In the genomic region with DNA sequence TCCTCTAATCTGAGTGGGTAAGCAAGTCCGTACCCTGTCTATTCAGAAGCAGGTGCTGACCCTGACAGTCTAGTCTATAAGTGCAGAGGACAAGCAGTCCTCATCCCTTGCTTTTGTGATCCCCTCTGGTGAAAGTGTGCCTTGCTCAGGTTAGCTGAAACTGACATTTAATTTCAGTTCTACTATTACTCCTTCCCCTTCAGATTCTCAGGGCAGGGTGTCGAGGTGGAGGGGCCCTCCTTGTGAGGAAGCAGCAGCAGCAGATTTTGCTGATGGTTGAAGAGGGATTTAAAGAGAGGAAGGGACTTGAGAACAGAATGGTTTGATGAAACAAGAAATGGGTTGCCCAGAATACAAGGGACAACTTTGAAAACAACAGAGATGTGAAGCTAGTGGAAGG, we compare ENCODE assay signal across 19 cellular contexts.
DNase-seq lines count a peak whose midpoint lies in the region; ATAC-seq and TF ChIP-seq lines count a peak whose summit lies in the region.
"Had no signal": no experiment of that assay in that cellular context is flagged by ENCODE, and none has a peak within 500 bp of the region (broad histone marks: within the 10 kb centered on the region; RNA-seq: fewer than 3 reads in every experiment).

No MANE protein-coding gene starts in this region.

- no peak for TF ChIP-seq CTCF in activated CD8-positive, alpha-beta T cell treated with anti-CD3 and anti-CD28 coated beads for 36 hours (IDR thresholded peaks at IDR 0.05)
- TF ChIP-seq CTCF in mucosa of descending colon (IDR thresholded peaks at IDR 0.05) (no peak), GM13977 (IDR thresholded peaks at IDR 0.05; ENCODE audit: extremely low read depth, insufficient read depth, missing control alignments) (no peak)

- H3K9me3 ChIP-seq in mucosa of descending colon = no peaks in the 10 kb centered on the region
- H3K9me3 ChIP-seq: lower lobe of right lung, Peyer's patch, uterus had no signal

- no peaks in the 10 kb centered on the region for H3K27me3 Mint-ChIP-seq in activated CD8-positive, alpha-beta T cell treated with anti-CD3 and anti-CD28 coated beads for 36 hours
- no peaks in the 10 kb centered on the region for H3K27me3 Mint-ChIP-seq in activated CD8-positive, alpha-beta T cell treated with anti-CD3 and anti-CD28 coated beads, Interleukin-2, amount 10 ng/mL, durations not matched to agents 7 days and 5 days (ENCODE audit: low read depth)

- H3K4me3 ChIP-seq in mucosa of descending colon = no peak overlapping the region
- H3K4me3 ChIP-seq: lower lobe of right lung, Peyer's patch, uterus had no signal

- intact Hi-C loops in activated CD8-positive, alpha-beta T cell treated with anti-CD3 and anti-CD28 coated beads for 36 hours (cut with micrococcal nuclease) = no loop called here
- intact Hi-C loops in mucosa of descending colon (cut with DNase I, micrococcal nuclease) = no loop called here

- peak; percentile 10 for ATAC-seq in activated CD8-positive, alpha-beta T cell treated with anti-CD3 and anti-CD28 coated beads for 36 hours
- no peak for ATAC-seq in activated CD8-positive, alpha-beta T cell treated with anti-CD3 and anti-CD28 coated beads, Interleukin-2, amount 10 ng/mL, durations not matched to agents 7 days and 5 days
- ATAC-seq in GM21381 (IDR thresholded peaks at IDR 0.05; ENCODE audit: unreplicated experiment) (peak; percentile 33), HG02981 (IDR thresholded peaks at IDR 0.05; ENCODE audit: unreplicated experiment) (peak; percentile 27), mucosa of descending colon (peak; percentile 9)
- ATAC-seq: lower lobe of right lung had no signal

- H3K36me3 Mint-ChIP-seq in activated CD8-positive, alpha-beta T cell treated with anti-CD3 and anti-CD28 coated beads for 36 hours (ENCODE audit: low read depth) = no peaks in the 10 kb centered on the region
- H3K36me3 Mint-ChIP-seq in activated CD8-positive, alpha-beta T cell treated with anti-CD3 and anti-CD28 coated beads, Interleukin-2, amount 10 ng/mL, durations not matched to agents 7 days and 5 days (ENCODE audit: low read depth) = no peaks in the 10 kb centered on the region
- H3K36me3 Mint-ChIP-seq: natural killer cell treated with Interleukin-12 subunit alpha and Interleukin-12 subunit beta and Interleukin-15 and Interleukin-18, amount 100 ng/mL, for 72 hours had no signal

- in situ Hi-C loops in GM13977 (cut with MboI; ENCODE audit: low pct_unique_long_range_greater_than_20kb, low sequenced_read_pairs, unreplicated experiment) = no loop called here

- no peaks in the 10 kb centered on the region for H3K9me3 Mint-ChIP-seq in activated CD8-positive, alpha-beta T cell treated with anti-CD3 and anti-CD28 coated beads for 36 hours
- H3K9me3 Mint-ChIP-seq in activated CD8-positive, alpha-beta T cell treated with anti-CD3 and anti-CD28 coated beads, Interleukin-2, amount 10 ng/mL, durations not matched to agents 7 days and 5 days (ENCODE audit: insufficient read depth) = no peaks in the 10 kb centered on the region
- H3K9me3 Mint-ChIP-seq: activated B cell treated with CpG ODN at 0.5 μM for 24 hours; CD8-positive, alpha-beta memory T cell; endodermal cell; natural killer cell treated with Interleukin-12 subunit alpha and Interleukin-12 subunit beta and Interleukin-15 and Interleukin-18, amount 100 ng/mL, for 72 hours had no signal

- H3K4me1 ChIP-seq in mucosa of descending colon (ENCODE audit: low read depth) = no peaks in the 10 kb centered on the region
- H3K4me1 ChIP-seq: lower lobe of right lung, Peyer's patch, uterus had no signal

- CTCF ChIA-PET in activated CD8-positive, alpha-beta T cell treated with anti-CD3 and anti-CD28 coated beads for 36 hours (lab: Charles Lee) = interaction anchor here (1.3 kb wide), 1 partner anchor 216 kb away, joined by 5 read pairs; no protein-coding TSS in a partner anchor
- CTCF ChIA-PET in activated CD8-positive, alpha-beta T cell treated with anti-CD3 and anti-CD28 coated beads, Interleukin-2, amount 10 ng/mL, durations not matched to agents 7 days and 5 days (lab: Charles Lee) = interaction anchor here (0.8 to 3.1 kb wide), 3 partner anchors 8 to 1051 kb away, joined by 3 to 16 read pairs (median 4); no protein-coding TSS in a partner anchor

- no peaks in the 10 kb centered on the region for H3K36me3 ChIP-seq in mucosa of descending colon (ENCODE audit: low read depth)
- H3K36me3 ChIP-seq: lower lobe of right lung, Peyer's patch, uterus had no signal

- peak; percentile 51 for DNase-seq in activated CD8-positive, alpha-beta T cell treated with anti-CD3 and anti-CD28 coated beads for 36 hours
- DNase-seq in activated CD8-positive, alpha-beta T cell treated with anti-CD3 and anti-CD28 coated beads, Interleukin-2, amount 10 ng/mL, durations not matched to agents 7 days and 5 days = no peak
- DNase-seq in mucosa of descending colon (no peak), GM13977 (ENCODE audit: low spot score) (no peak), NCI-H2196 treated with DMSO at 0.1 percent for 48 hours (lab: John Stamatoyannopoulos, UW; ENCODE audit: unreplicated experiment) (no peak), inferior parietal cortex (ENCODE audit: extremely low spot score) (no peak)
- DNase-seq: activated B cell treated with CpG ODN at 0.5 μM for 24 hours; activated T-cell treated with anti-CD3 and anti-CD28 coated beads, Interleukin-2, amount 50 U/mL, for 1 hour; CD8-positive, alpha-beta memory T cell; endodermal cell; lower lobe of right lung; NCI-H187; NCI-H524 treated with DMSO at 0.1 percent for 48 hours; Peyer's patch; retina; uterus had no signal

- H3K27ac Mint-ChIP-seq in activated CD8-positive, alpha-beta T cell treated with anti-CD3 and anti-CD28 coated beads for 36 hours = no peak overlapping the region
- no peak overlapping the region for H3K27ac Mint-ChIP-seq in activated CD8-positive, alpha-beta T cell treated with anti-CD3 and anti-CD28 coated beads, Interleukin-2, amount 10 ng/mL, durations not matched to agents 7 days and 5 days
- H3K27ac Mint-ChIP-seq: activated B cell treated with CpG ODN at 0.5 μM for 24 hours; CD8-positive, alpha-beta memory T cell; endodermal cell had no signal

- POLR2A ChIA-PET in activated CD8-positive, alpha-beta T cell treated with anti-CD3 and anti-CD28 coated beads for 36 hours (lab: Charles Lee) = interaction anchor here (1.0 to 1.1 kb wide), 3 partner anchors 10 to 121 kb away, joined by 3 to 4 read pairs (median 4); no protein-coding TSS in a partner anchor
- POLR2A ChIA-PET in activated CD8-positive, alpha-beta T cell treated with anti-CD3 and anti-CD28 coated beads, Interleukin-2, amount 10 ng/mL, durations not matched to agents 7 days and 5 days (lab: Charles Lee) = no interaction called here

- peaks cover 38% of the 10 kb centered on the region for H3K4me1 Mint-ChIP-seq in activated CD8-positive, alpha-beta T cell treated with anti-CD3 and anti-CD28 coated beads for 36 hours (ENCODE audit: low read depth)
- peaks cover 22% of the 10 kb centered on the region for H3K4me1 Mint-ChIP-seq in activated CD8-positive, alpha-beta T cell treated with anti-CD3 and anti-CD28 coated beads, Interleukin-2, amount 10 ng/mL, durations not matched to agents 7 days and 5 days (ENCODE audit: low read depth)
- H3K4me1 Mint-ChIP-seq: endodermal cell had no signal

- H3K4me3 Mint-ChIP-seq in activated CD8-positive, alpha-beta T cell treated with anti-CD3 and anti-CD28 coated beads for 36 hours = no peak overlapping the region
- H3K4me3 Mint-ChIP-seq in activated CD8-positive, alpha-beta T cell treated with anti-CD3 and anti-CD28 coated beads, Interleukin-2, amount 10 ng/mL, durations not matched to agents 7 days and 5 days = no peak overlapping the region
- H3K4me3 Mint-ChIP-seq: activated B cell treated with CpG ODN at 0.5 μM for 24 hours; CD8-positive, alpha-beta memory T cell; endodermal cell; natural killer cell treated with Interleukin-12 subunit alpha and Interleukin-12 subunit beta and Interleukin-15 and Interleukin-18, amount 100 ng/mL, for 72 hours had no signal
